ENCODE assay signal across 35 cellular contexts in the genomic region with DNA sequence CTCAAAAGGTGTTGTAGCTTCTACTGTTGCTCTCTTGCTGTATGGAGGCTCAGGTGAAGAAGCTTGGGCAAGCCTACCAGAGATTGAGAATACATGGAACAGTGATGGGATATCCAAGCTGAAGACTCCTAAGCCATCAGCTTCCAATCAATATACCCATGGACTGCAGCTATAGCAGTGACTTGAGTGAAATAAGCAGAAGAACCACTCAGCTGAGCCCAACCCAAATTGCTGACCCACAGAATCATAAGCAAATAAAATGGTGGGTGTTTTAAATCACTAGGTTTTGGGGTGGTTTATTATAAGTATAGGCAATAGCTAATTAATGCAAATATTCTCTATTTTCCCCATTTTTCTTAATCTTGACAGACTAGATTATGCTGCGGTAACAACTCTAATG.
DNase-seq lines count a peak whose midpoint lies in the region; ATAC-seq, FAIRE-seq and TF ChIP-seq lines count a peak whose summit lies in the region.
"Had no signal": no experiment of that assay in that cellular context is flagged by ENCODE, and none has a peak within 500 bp of the region (broad histone marks: within the 10 kb centered on the region; RNA-seq: fewer than 3 reads in every experiment).

No MANE protein-coding gene starts in this region.

- H3K79me2 ChIP-seq in HepG2 (ENCODE audit: insufficient read depth, low read length), result no peaks in the 10 kb centered on the region
- no peaks in the 10 kb centered on the region for H3K79me2 ChIP-seq in GM23338 (replicated peaks; ENCODE audit: insufficient read depth)
- H3K79me2 ChIP-seq in H1 (ENCODE audit: control insufficient read depth in 1 of 2, insufficient read depth in 2 of 2, low read length in 2 of 2), result no peaks in the 10 kb centered on the region

- H3F3A ChIP-seq in GM23338 (replicated peaks; ENCODE audit: low read depth), result no peaks in the 10 kb centered on the region

- peak overlapping the region; percentile 73; the same call in 1 of the 2 replicates for H2BK15ac ChIP-seq in H1 (ENCODE audit: low read length)

- TF ChIP-seq POLR2A in HepG2 (IDR thresholded peaks at IDR 0.05; ENCODE audit: insufficient read depth in 1 of 2, low read depth in 2 of 2, low read length in 2 of 2) (no peak), right lobe of liver (IDR thresholded peaks at IDR 0.05) (no peak), H1 (IDR thresholded peaks at IDR 0.05; ENCODE audit: control extremely low read depth in 1 of 2, low read depth in 2 of 2, low read length in 2 of 2) (no peak)

- H3K14ac ChIP-seq in H1 (ENCODE audit: insufficient read length), result no peak overlapping the region

- no peaks in the 10 kb centered on the region for H3K4me1 Mint-ChIP-seq in GM23338
- no peaks in the 10 kb centered on the region for H3K4me1 Mint-ChIP-seq in activated T-helper 1 cell treated with anti-CD3 and anti-CD28 coated beads, Interleukin-12 subunit alpha, Interleukin-12 subunit beta, Interleukin-2, Interleukin-4 antibody, amounts not matched to agents 30 ng/mL and 10 ng/mL and 1 ng/mL, durations not matched to agents 14 hours and 24 hours and 36 hours (ENCODE audit: low read depth)
- H3K4me1 Mint-ChIP-seq: B cell; CD14-positive monocyte; CD4-positive, alpha-beta memory T cell; CD4-positive, CD25-positive, alpha-beta regulatory T cell; CD8-positive, alpha-beta memory T cell had no signal

- H4K20me1 ChIP-seq in HepG2 (ENCODE audit: insufficient read depth, low read length) (no peaks in the 10 kb centered on the region), GM23338 (replicated peaks; ENCODE audit: insufficient read depth) (no peaks in the 10 kb centered on the region), H1 (replicated peaks in 1 of 2; ENCODE audit: control insufficient read depth in 1 of 2, insufficient read depth in 2 of 2, low read length in 2 of 2) (no peaks in the 10 kb centered on the region)
- H4K20me1 ChIP-seq: BLaER1; BLaER1 treated with 17β-estradiol and CSF1 and Interleukin-3, amounts not matched to agents 10 nM and 100 nM had no signal

- no peak overlapping the region for H3K56ac ChIP-seq in H1 (replicated peaks; ENCODE audit: insufficient read length, low read depth, low read length)

- no TSS peak for BruUV-seq in HepG2 (replicated peaks; lab: Mats Ljungman, UMichigan)

- H3K4me3 Mint-ChIP-seq in GM23338, result no peak overlapping the region
- no peak overlapping the region for H3K4me3 Mint-ChIP-seq in activated T-helper 1 cell treated with anti-CD3 and anti-CD28 coated beads, Interleukin-12 subunit alpha, Interleukin-12 subunit beta, Interleukin-2, Interleukin-4 antibody, amounts not matched to agents 30 ng/mL and 10 ng/mL and 1 ng/mL, durations not matched to agents 14 hours and 24 hours and 36 hours
- H3K4me3 Mint-ChIP-seq: B cell; CD14-positive monocyte; CD4-positive, alpha-beta memory T cell; CD4-positive, alpha-beta T cell; CD4-positive, CD25-positive, alpha-beta regulatory T cell; CD8-positive, alpha-beta memory T cell; CD8-positive, alpha-beta T cell had no signal

- H3K23ac ChIP-seq in H1 (ENCODE audit: insufficient read length), result no peak overlapping the region

- H2BK12ac ChIP-seq in H1 (ENCODE audit: low read depth, low read length), result no peak overlapping the region

- H2AFZ ChIP-seq in HepG2 (ENCODE audit: low read length) (no peak overlapping the region), GM23338 (no peak overlapping the region), H1 (ENCODE audit: low read length) (no peak overlapping the region)

- H2BK5ac ChIP-seq in H1 (ENCODE audit: low read depth, low read length), result no peak overlapping the region

- H3K4me3 ChIP-seq in HepG2 (replicated peaks in 1 of 3; ENCODE audit: insufficient read depth in 1 of 3, low read depth in 2 of 3, low read length in 3 of 3) (no peak overlapping the region), right lobe of liver (no peak overlapping the region), GM23338 (no peak overlapping the region), H1 (ENCODE audit: extremely low read depth in 1 of 4, insufficient read depth in 2 of 4, low read depth in 3 of 4, low read length in 4 of 4) (no peak overlapping the region)
- H3K4me3 ChIP-seq: A549; BLaER1; BLaER1 treated with 17β-estradiol and CSF1 and Interleukin-3, amounts not matched to agents 10 nM and 100 nM had no signal

- TF ChIP-seq EP300 in HepG2 (IDR thresholded peaks at IDR 0.05; ENCODE audit: low read depth in 2 of 2, low read length in 2 of 2), result no peak
- TF ChIP-seq EP300 in HepG2 (CRISPR knock-in tag; IDR thresholded peaks at IDR 0.05; ENCODE audit: borderline replicate concordance), result no peak
- TF ChIP-seq EP300 in H1 (IDR thresholded peaks at IDR 0.05; ENCODE audit: borderline replicate concordance in 1 of 2, low read depth in 2 of 2, low read length in 2 of 2), result no peak

- H3K79me1 ChIP-seq in H1 (ENCODE audit: low read depth, low read length), result no peaks in the 10 kb centered on the region

- H3K4me2 ChIP-seq in HepG2 (ENCODE audit: low read depth, low read length), result no peak overlapping the region
- no peak overlapping the region for H3K4me2 ChIP-seq in GM23338
- no peak overlapping the region for H3K4me2 ChIP-seq in H1 (ENCODE audit: insufficient read depth in 1 of 2, low read depth in 2 of 2, low read length in 2 of 2)
- H3K4me2 ChIP-seq: A549; BLaER1; BLaER1 treated with 17β-estradiol and CSF1 and Interleukin-3, amounts not matched to agents 10 nM and 100 nM had no signal

- H3K27ac Mint-ChIP-seq in GM23338, result no peak overlapping the region
- no peak overlapping the region for H3K27ac Mint-ChIP-seq in activated T-helper 1 cell treated with anti-CD3 and anti-CD28 coated beads, Interleukin-12 subunit alpha, Interleukin-12 subunit beta, Interleukin-2, Interleukin-4 antibody, amounts not matched to agents 30 ng/mL and 10 ng/mL and 1 ng/mL, durations not matched to agents 14 hours and 24 hours and 36 hours
- H3K27ac Mint-ChIP-seq: B cell; CD14-positive monocyte; CD4-positive, alpha-beta memory T cell; CD4-positive, alpha-beta T cell; CD4-positive, CD25-positive, alpha-beta regulatory T cell; CD8-positive, alpha-beta memory T cell; CD8-positive, alpha-beta T cell had no signal

- no peak overlapping the region for H2BK20ac ChIP-seq in H1 (ENCODE audit: low read length)

- DNase-seq in HepG2 (ENCODE audit: low spot score), result no peak
- no peak for DNase-seq in right lobe of liver
- DNase-seq in GM23338 (ENCODE audit: low spot score), result no peak
- no peak for DNase-seq in H1 (ENCODE audit: low read depth in 1 of 2, low spot score in 2 of 2)
- no peak for DNase-seq in activated T-helper 1 cell treated with anti-CD3 and anti-CD28 coated beads, Interleukin-12 subunit alpha, Interleukin-12 subunit beta, Interleukin-2, Interleukin-4 antibody, amounts not matched to agents 30 ng/mL and 10 ng/mL and 1 ng/mL, durations not matched to agents 14 hours and 24 hours and 36 hours (ENCODE audit: low spot score)
- DNase-seq: 8988T; ACHN; AML-193; BE2C; C1 segment of cervical spinal cord; Caco-2; Calu3; CD4-positive, alpha-beta memory T cell; CD4-positive, alpha-beta T cell; CD4-positive, CD25-positive, alpha-beta regulatory T cell; CD8-positive, alpha-beta memory T cell; CD8-positive, alpha-beta T cell; COR-L47; DMS 273 treated with DMSO at 0.1 percent for 48 hours; DMS153; DMS53; DMS79; DMS79 treated with DMSO at 0.1 percent for 48 hours; DND-41; EL had no signal

- no peak overlapping the region for H2BK120ac ChIP-seq in H1 (replicated peaks; ENCODE audit: low read depth, low read length)

- H3K9ac ChIP-seq in HepG2 (ENCODE audit: insufficient read depth, low read depth, low read length) (no peak overlapping the region), H1 (replicated peaks in 1 of 4; ENCODE audit: extremely low read depth in 1 of 4, low read depth in 3 of 4, low read length in 3 of 4) (no peak overlapping the region)
- H3K9ac ChIP-seq: BLaER1; BLaER1 treated with 17β-estradiol and CSF1 and Interleukin-3, amounts not matched to agents 10 nM and 100 nM had no signal

- peaks cover 22% of the 10 kb centered on the region for H3K9me3 ChIP-seq in HepG2 (ENCODE audit: low read length)
- H3K9me3 ChIP-seq in right lobe of liver, result no peaks in the 10 kb centered on the region
- peaks cover 12 to 15% of the 10 kb centered on the region in 2 experiments; a peak in 3 of 4 replicates for H3K9me3 ChIP-seq in H1 (ENCODE audit: insufficient read depth in 2 of 2, low read depth in 1 of 2, low read length in 1 of 2)
- H3K9me3 ChIP-seq: BE2C had no signal

- no peak for FAIRE-seq in HepG2 (lab: Jason Lieb, UNC)
- no peak for FAIRE-seq in H1 (lab: Jason Lieb, UNC)
- FAIRE-seq: A204.1, A549, D721Med had no signal

- no peak overlapping the region for H2AK5ac ChIP-seq in H1 (ENCODE audit: low read depth, low read length)

- no peak for TF ChIP-seq CTCF in HepG2 (CRISPR knock-in tag; IDR thresholded peaks at IDR 0.05)
- TF ChIP-seq CTCF in right lobe of liver (IDR thresholded peaks at IDR 0.05), result no peak
- TF ChIP-seq CTCF in GM23338 (conservative IDR thresholded peaks at IDR 0.05; ENCODE audit: low read depth in 2 of 2), result no peak
- TF ChIP-seq CTCF in H1 (IDR thresholded peaks at IDR 0.05; ENCODE audit: control extremely low read depth in 1 of 3, insufficient read depth in 1 of 3, low read depth in 1 of 3, low read length in 3 of 3), result no peak

- H3K4me1 ChIP-seq in HepG2 (ENCODE audit: insufficient read depth, low read length) (no peaks in the 10 kb centered on the region), right lobe of liver (no peaks in the 10 kb centered on the region), GM23338 (ENCODE audit: insufficient read depth) (no peaks in the 10 kb centered on the region), H1 (replicated peaks in 1 of 4; ENCODE audit: control insufficient read depth in 3 of 4, insufficient read depth in 4 of 4, low read length in 3 of 4) (no peaks in the 10 kb centered on the region)
- H3K4me1 ChIP-seq: A549; BE2C; BLaER1; BLaER1 treated with 17β-estradiol and CSF1 and Interleukin-3, amounts not matched to agents 10 nM and 100 nM; Caco-2 had no signal

- no peaks in the 10 kb centered on the region for H3K36me3 ChIP-seq in HepG2 (replicated peaks in 1 of 2; ENCODE audit: control insufficient read depth in 1 of 2, insufficient read depth in 2 of 2, low read length in 2 of 2)
- H3K36me3 ChIP-seq in right lobe of liver, result no peaks in the 10 kb centered on the region
- no peaks in the 10 kb centered on the region; the same call in 1 of the 2 replicates for H3K36me3 ChIP-seq in GM23338 (ENCODE audit: insufficient read depth)
- H3K36me3 ChIP-seq in H1 (ENCODE audit: control insufficient read depth in 2 of 4, insufficient read depth in 4 of 4, low read length in 3 of 4), result no peaks in the 10 kb centered on the region
- H3K36me3 ChIP-seq: BE2C; BLaER1; BLaER1 treated with 17β-estradiol and CSF1 and Interleukin-3, amounts not matched to agents 10 nM and 100 nM had no signal

- TF ChIP-seq RAD21 in HepG2 (CRISPR knock-in tag; IDR thresholded peaks at IDR 0.05), result no peak
- TF ChIP-seq RAD21 in H1 (IDR thresholded peaks at IDR 0.05 in 1 of 2, conservative IDR thresholded peaks at IDR 0.05 in 1 of 2; ENCODE audit: low read depth in 2 of 2, low read length in 2 of 2), result no peak

- peaks cover 16% of the 10 kb centered on the region; the same call in 2 of the 3 replicates for H3K9me3 Mint-ChIP-seq in GM23338
- H3K9me3 Mint-ChIP-seq in activated T-helper 1 cell treated with anti-CD3 and anti-CD28 coated beads, Interleukin-12 subunit alpha, Interleukin-12 subunit beta, Interleukin-2, Interleukin-4 antibody, amounts not matched to agents 30 ng/mL and 10 ng/mL and 1 ng/mL, durations not matched to agents 14 hours and 24 hours and 36 hours, result peaks cover 8% of the 10 kb centered on the region
- H3K9me3 Mint-ChIP-seq: CD8-positive, alpha-beta T cell had no signal

- WGBS in HepG2 (ENCODE audit: low lambda C conversion rate), result 94% methylated on average over 1 of the region's 1 CpG
- WGBS in right lobe of liver (ENCODE audit: insufficient coverage, low coverage, low lambda C conversion rate, missing lambda C conversion rate), result 93% methylated on average over 1 of the region's 1 CpG
- WGBS in H1 (ENCODE audit: extremely low coverage in 1 of 2, insufficient coverage in 1 of 2, insufficient read length in 1 of 2, insufficient replicate concordance in 2 of 2, low coverage in 1 of 2, low lambda C conversion rate in 2 of 2, missing lambda C conversion rate in 1 of 2), 2 experiments, result 91% methylated on average over 1 of the region's 1 CpG; no CpG with 5 or more reads in 1 of the 2 experiments

- intact Hi-C loops in HepG2 (cut with micrococcal nuclease; ENCODE audit: unreplicated experiment), result no loop called here
- intact Hi-C loops in right lobe of liver (cut with DNase I), result no loop called here
- intact Hi-C loops in activated T-helper 1 cell treated with anti-CD3 and anti-CD28 coated beads, Interleukin-12 subunit alpha, Interleukin-12 subunit beta, Interleukin-2, Interleukin-4 antibody, amounts not matched to agents 30 ng/mL and 10 ng/mL and 1 ng/mL, durations not matched to agents 14 hours and 24 hours and 36 hours (cut with micrococcal nuclease), result no loop called here

- H3K18ac ChIP-seq in H1 (ENCODE audit: extremely low read depth, low read length), result no peak overlapping the region

- peaks cover 19% of the 10 kb centered on the region for H3K36me3 Mint-ChIP-seq in GM23338 (ENCODE audit: low read depth)
- no peaks in the 10 kb centered on the region for H3K36me3 Mint-ChIP-seq in activated T-helper 1 cell treated with anti-CD3 and anti-CD28 coated beads, Interleukin-12 subunit alpha, Interleukin-12 subunit beta, Interleukin-2, Interleukin-4 antibody, amounts not matched to agents 30 ng/mL and 10 ng/mL and 1 ng/mL, durations not matched to agents 14 hours and 24 hours and 36 hours (ENCODE audit: low read depth)
- H3K36me3 Mint-ChIP-seq: CD14-positive monocyte; CD4-positive, alpha-beta memory T cell; CD4-positive, CD25-positive, alpha-beta regulatory T cell; CD8-positive, alpha-beta memory T cell; CD8-positive, alpha-beta T cell had no signal

- no peak overlapping the region for H4K5ac ChIP-seq in H1 (ENCODE audit: insufficient read length, low read depth, low read length)

- H3K9me2 ChIP-seq in GM23338 (ENCODE audit: insufficient read depth), result peaks cover 14% of the 10 kb centered on the region

- H3K27me3 ChIP-seq in HepG2 (ENCODE audit: control insufficient read depth in 1 of 2, insufficient read depth in 2 of 2, low read length in 2 of 2), result no peaks in the 10 kb centered on the region
- H3K27me3 ChIP-seq in right lobe of liver, result no peaks in the 10 kb centered on the region
- no peaks in the 10 kb centered on the region for H3K27me3 ChIP-seq in GM23338 (ENCODE audit: insufficient read depth)
- H3K27me3 ChIP-seq in H1 (replicated peaks in 1 of 4; ENCODE audit: control insufficient read depth in 3 of 4, extremely low read depth in 1 of 4, insufficient read depth in 3 of 4, low read length in 3 of 4), result no peaks in the 10 kb centered on the region; a peak in 1 of 7 replicates
- H3K27me3 ChIP-seq: BE2C; BLaER1; BLaER1 treated with 17β-estradiol and CSF1 and Interleukin-3, amounts not matched to agents 10 nM and 100 nM had no signal

- H4K91ac ChIP-seq in H1 (replicated peaks; ENCODE audit: insufficient read length, low read length), result no peak overlapping the region

- ATAC-seq in HepG2 (no peak), right lobe of liver (no peak), GM23338 (no peak), HG03135 (IDR thresholded peaks at IDR 0.05; ENCODE audit: unreplicated experiment) (no peak)
- ATAC-seq: A549; CD8-positive, alpha-beta T cell had no signal

- H4K8ac ChIP-seq in H1 (ENCODE audit: extremely low read depth, insufficient read depth, low read length), result no peak overlapping the region

- POLR2A ChIA-PET in HepG2 (lab: Yijun Ruan, JAX), result no interaction called here
- POLR2A ChIA-PET in H1 (lab: Charles Lee; ENCODE audit: partially characterized antibody), result no interaction called here

- peaks cover 3% of the 10 kb centered on the region for H3K27me3 Mint-ChIP-seq in GM23338 (ENCODE audit: insufficient read depth, low read depth, poor library complexity)
- no peaks in the 10 kb centered on the region for H3K27me3 Mint-ChIP-seq in activated T-helper 1 cell treated with anti-CD3 and anti-CD28 coated beads, Interleukin-12 subunit alpha, Interleukin-12 subunit beta, Interleukin-2, Interleukin-4 antibody, amounts not matched to agents 30 ng/mL and 10 ng/mL and 1 ng/mL, durations not matched to agents 14 hours and 24 hours and 36 hours (ENCODE audit: insufficient read depth)
- H3K27me3 Mint-ChIP-seq: B cell; CD4-positive, alpha-beta memory T cell; CD4-positive, alpha-beta T cell; CD4-positive, CD25-positive, alpha-beta regulatory T cell; CD8-positive, alpha-beta memory T cell had no signal

- CTCF ChIA-PET in HepG2 (lab: Yijun Ruan, JAX; ENCODE audit: low intra/inter-chr PET ratio, low total read pairs) (no interaction called here), H1 (lab: Charles Lee; ENCODE audit: partially characterized antibody) (no interaction called here)

- H3K23me2 ChIP-seq in H1 (ENCODE audit: low read depth, low read length), result no peaks in the 10 kb centered on the region

- no peak overlapping the region for H3K4ac ChIP-seq in H1 (replicated peaks; ENCODE audit: insufficient read length, low read depth, low read length)

- H3K27ac ChIP-seq in HepG2 (ENCODE audit: extremely low read length, insufficient read depth, low read length) (no peak overlapping the region), right lobe of liver (no peak overlapping the region), GM23338 (ENCODE audit: low read depth) (no peak overlapping the region), H1 (ENCODE audit: low read depth, low read length) (no peak overlapping the region)
- H3K27ac ChIP-seq: 22Rv1; A549; BLaER1; BLaER1 treated with 17β-estradiol and CSF1 and Interleukin-3, amounts not matched to agents 10 nM and 100 nM; C4-2B had no signal

- in situ Hi-C loops in HepG2 (cut with HindIII; ENCODE audit: extremely low pct_ligation_motif_present, low pct_unique_long_range_greater_than_20kb), result no loop called here
